21 cellular contexts compared by ENCODE assay signal in genomic region chr11:111354601-111354891, GRCh38. TPM values are rescaled to one million over a fixed set of nuclear protein-coding genes. Genes with fewer than 3 reads are reported as not detected.
"Had no signal": no experiment of that assay in that cellular context is flagged by ENCODE, and none has a peak within 500 bp of the region (broad histone marks: within the 10 kb centered on the region; RNA-seq: fewer than 3 reads in every experiment).

No MANE protein-coding gene starts in this region.

- H3K9me3 Mint-ChIP-seq: activated CD8-positive, alpha-beta T cell treated with anti-CD3 and anti-CD28 coated beads for 36 hours; activated naive CD4-positive, alpha-beta T cell treated with anti-CD3 and anti-CD28 coated beads, Interleukin-2, amount 10 ng/mL, durations not matched to agents 7 days and 5 days; activated naive CD8-positive, alpha-beta T cell treated with anti-CD3 and anti-CD28 coated beads for 36 hours; activated T-cell treated with anti-CD3 and anti-CD28 coated beads, Interleukin-2, amount 50 U/mL, for 72 hours; activated T-helper 2 cell treated with anti-CD3 and anti-CD28 coated beads, Interferon-gamma antibody, Interleukin-2, Interleukin-4, amounts not matched to agents 10 μg/mL and 5 μg/mL and 100 μg/mL, durations not matched to agents 14 hours and 24 hours and 36 hours had no signal

- H3K9me3 ChIP-seq: SJSA1 had no signal

- H3K36me3 Mint-ChIP-seq: activated naive CD4-positive, alpha-beta T cell treated with anti-CD3 and anti-CD28 coated beads, Interleukin-2, amount 10 ng/mL, durations not matched to agents 7 days and 5 days; activated naive CD8-positive, alpha-beta T cell treated with anti-CD3 and anti-CD28 coated beads for 36 hours had no signal

- H3K27ac Mint-ChIP-seq: activated CD8-positive, alpha-beta T cell treated with anti-CD3 and anti-CD28 coated beads for 36 hours; activated naive CD8-positive, alpha-beta T cell treated with anti-CD3 and anti-CD28 coated beads for 36 hours; activated T-cell treated with anti-CD3 and anti-CD28 coated beads, Interleukin-2, amount 50 U/mL, for 72 hours; activated T-helper 2 cell treated with anti-CD3 and anti-CD28 coated beads, Interferon-gamma antibody, Interleukin-2, Interleukin-4, amounts not matched to agents 10 μg/mL and 5 μg/mL and 100 μg/mL, durations not matched to agents 14 hours and 24 hours and 36 hours; T-helper 17 cell had no signal

- ATAC-seq: activated CD8-positive, alpha-beta T cell treated with anti-CD3 and anti-CD28 coated beads for 36 hours; activated T-cell treated with anti-CD3 and anti-CD28 coated beads, Interleukin-2, amount 50 U/mL, for 72 hours; PC-3; SK-N-SH treated with all-trans-retinoic acid at 6 μM for 48 hours; T-helper 17 cell had no signal

- H3K4me3 ChIP-seq: SJSA1 had no signal

- H3K27me3 Mint-ChIP-seq: activated CD8-positive, alpha-beta T cell treated with anti-CD3 and anti-CD28 coated beads for 36 hours; activated naive CD8-positive, alpha-beta T cell treated with anti-CD3 and anti-CD28 coated beads for 36 hours had no signal

- DNase-seq: activated CD4-positive, alpha-beta T cell treated with anti-CD3 and anti-CD28 coated beads for 4 hours; activated CD8-positive, alpha-beta memory T cell treated with anti-CD3 and anti-CD28 coated beads, Interleukin-2, amount 50 U/mL, for 4 hours; activated CD8-positive, alpha-beta T cell treated with anti-CD3 and anti-CD28 coated beads for 36 hours; activated gamma-delta T cell treated with Interleukin-2 at 50 U/mL for 16 hours; activated naive CD4-positive, alpha-beta T cell treated with anti-CD3 and anti-CD28 coated beads, Interleukin-2, amount 10 ng/mL, durations not matched to agents 7 days and 5 days; activated naive CD8-positive, alpha-beta T cell treated with anti-CD3 and anti-CD28 coated beads for 36 hours; activated T-cell treated with anti-CD3 and anti-CD28 coated beads, Interleukin-2, amount 50 U/mL, for 72 hours; MM.1S; NCI-H1105 treated with DMSO at 0.1 percent for 48 hours; NCI-H1436 treated with DMSO at 0.1 percent for 48 hours; NCI-H187; NCI-H2081; NCI-H510A treated with DMSO at 0.1 percent for 48 hours; PC-3; SHP77; T-helper 17 cell; T-helper 9 cell had no signal

- H3K27ac ChIP-seq: SJSA1 had no signal

- H3K27me3 ChIP-seq: SJSA1 had no signal

- H3K4me3 Mint-ChIP-seq: activated CD8-positive, alpha-beta T cell treated with anti-CD3 and anti-CD28 coated beads for 36 hours; activated naive CD4-positive, alpha-beta T cell treated with anti-CD3 and anti-CD28 coated beads, Interleukin-2, amount 10 ng/mL, durations not matched to agents 7 days and 5 days; activated naive CD8-positive, alpha-beta T cell treated with anti-CD3 and anti-CD28 coated beads for 36 hours; activated T-cell treated with anti-CD3 and anti-CD28 coated beads, Interleukin-2, amount 50 U/mL, for 72 hours; T-helper 17 cell had no signal

- H3K4me1 Mint-ChIP-seq: activated naive CD4-positive, alpha-beta T cell treated with anti-CD3 and anti-CD28 coated beads, Interleukin-2, amount 10 ng/mL, durations not matched to agents 7 days and 5 days; activated naive CD8-positive, alpha-beta T cell treated with anti-CD3 and anti-CD28 coated beads for 36 hours; T-helper 17 cell had no signal

- H3K4me1 ChIP-seq: SJSA1 had no signal

- H3K36me3 ChIP-seq: SJSA1 had no signal

RNA-seq across cellular contexts. Expression of gene POU2AF1, which starts 24.5 kb away (rescaled TPM):
- total RNA-seq: PC-3, SJSA1 had no signal

RNA-seq across cellular contexts. Expression of gene POU2AF3, which starts 56.2 kb away (rescaled TPM):
- total RNA-seq: activated CD8-positive, alpha-beta T cell treated with anti-CD3 and anti-CD28 coated beads for 36 hours; activated naive CD8-positive, alpha-beta T cell treated with anti-CD3 and anti-CD28 coated beads for 36 hours; activated T-helper 2 cell treated with anti-CD3 and anti-CD28 coated beads, Interferon-gamma antibody, Interleukin-2, Interleukin-4, amounts not matched to agents 10 μg/mL and 5 μg/mL and 100 μg/mL, durations not matched to agents 14 hours and 24 hours and 36 hours; cardiac septum; PC-3; SJSA1; T-helper 17 cell had no signal
